In the genomic region with DNA sequence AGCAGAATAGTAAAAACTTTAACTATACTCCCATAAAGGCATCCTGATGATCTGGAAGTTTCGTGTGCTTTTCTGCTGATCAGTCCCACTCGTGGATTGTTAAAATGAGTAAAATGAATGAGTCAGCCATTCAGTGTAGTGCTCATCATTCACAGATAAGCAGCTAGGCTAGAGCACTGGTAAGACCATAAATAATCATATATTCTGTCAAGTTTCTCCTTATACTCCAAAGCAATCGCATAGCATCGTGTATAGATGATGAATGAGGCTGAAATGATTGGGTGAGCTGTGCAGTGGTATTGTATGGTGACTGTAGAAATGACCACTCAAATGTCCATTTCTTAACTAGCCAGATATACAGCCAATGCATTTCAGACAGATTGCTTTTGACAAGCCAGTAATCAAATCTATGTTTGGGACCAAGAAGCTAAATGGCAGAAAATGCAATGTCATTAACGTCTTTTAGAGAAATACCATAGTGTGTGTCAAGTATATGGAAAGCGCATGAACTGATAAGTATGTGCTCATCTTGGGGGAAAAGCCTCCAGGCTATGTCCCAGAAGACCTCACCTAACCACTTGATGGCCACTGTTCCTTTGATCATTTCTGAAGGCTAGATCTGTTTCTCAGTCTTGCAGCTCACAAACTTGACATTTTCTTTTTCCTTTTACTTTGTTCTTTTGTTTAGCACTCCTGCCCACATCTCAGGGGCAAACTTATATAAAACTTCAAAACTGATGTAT, we compare ENCODE assay signal across 19 cellular contexts.
DNase-seq lines count a peak whose midpoint lies in the region; ATAC-seq and TF ChIP-seq lines count a peak whose summit lies in the region.
"Had no signal": no experiment of that assay in that cellular context is flagged by ENCODE, and none has a peak within 500 bp of the region (broad histone marks: within the 10 kb centered on the region; RNA-seq: fewer than 3 reads in every experiment).

No MANE protein-coding gene starts in this region.

- TF ChIP-seq CTCF in VCaP (conservative IDR thresholded peaks at IDR 0.05) (no peak), GM20000 (IDR thresholded peaks at IDR 0.05; ENCODE audit: extremely low read depth, missing control alignments) (no peak)

- H3K36me3 ChIP-seq in ACC112 (ENCODE audit: insufficient read depth, low read length): no peaks in the 10 kb centered on the region

- H3K4me1 ChIP-seq in ACC112 (ENCODE audit: control insufficient read depth, insufficient read depth, low read length, unreplicated experiment): peaks cover 3% of the 10 kb centered on the region

- no peak overlapping the region for H3K4me3 Mint-ChIP-seq in activated CD8-positive, alpha-beta memory T cell treated with anti-CD3 and anti-CD28 coated beads, Interleukin-2, amount 10 ng/mL, durations not matched to agents 7 days and 5 days
- H3K4me3 Mint-ChIP-seq: CD4-positive, alpha-beta T cell; IgD-negative memory B cell had no signal

- DNase-seq in NCI-H526 (lab: John Stamatoyannopoulos, UW) (peak; percentile 28 to 54), islet precursor cell (peak; percentile 74), GM20000 (ENCODE audit: low spot score) (no peak), NCI-H2029 treated with DMSO at 0.1 percent for 48 hours (lab: John Stamatoyannopoulos, UW) (no peak)
- no peak for DNase-seq in activated CD8-positive, alpha-beta memory T cell treated with anti-CD3 and anti-CD28 coated beads, Interleukin-2, amount 10 ng/mL, durations not matched to agents 7 days and 5 days
- DNase-seq: 8988T; CD4-positive, alpha-beta T cell; COR-L47; DMS79; Karpas-422; NCI-H1694 treated with DMSO at 0.1 percent for 48 hours; NCI-H446 treated with DMSO at 0.1 percent for 48 hours; SIG-M5 had no signal

- no peaks in the 10 kb centered on the region for H3K79me2 ChIP-seq in ACC112 (ENCODE audit: control insufficient read depth, insufficient read depth, low read length, unreplicated experiment)

- CTCF ChIA-PET in activated CD8-positive, alpha-beta memory T cell treated with anti-CD3 and anti-CD28 coated beads, Interleukin-2, amount 10 ng/mL, durations not matched to agents 7 days and 5 days (lab: Charles Lee): interaction anchor here (1.0 kb wide), 1 partner anchor 47 kb away, joined by 3 read pairs; no protein-coding TSS in a partner anchor

- no peaks in the 10 kb centered on the region for H3K27me3 Mint-ChIP-seq in activated CD8-positive, alpha-beta memory T cell treated with anti-CD3 and anti-CD28 coated beads, Interleukin-2, amount 10 ng/mL, durations not matched to agents 7 days and 5 days
- H3K27me3 Mint-ChIP-seq: CD4-positive, alpha-beta T cell had no signal

- no peaks in the 10 kb centered on the region for H3K36me3 Mint-ChIP-seq in activated CD8-positive, alpha-beta memory T cell treated with anti-CD3 and anti-CD28 coated beads, Interleukin-2, amount 10 ng/mL, durations not matched to agents 7 days and 5 days
- H3K36me3 Mint-ChIP-seq: IgD-negative memory B cell had no signal

- H3K4me1 Mint-ChIP-seq in activated CD8-positive, alpha-beta memory T cell treated with anti-CD3 and anti-CD28 coated beads, Interleukin-2, amount 10 ng/mL, durations not matched to agents 7 days and 5 days: no peaks in the 10 kb centered on the region
- H3K4me1 Mint-ChIP-seq: IgD-negative memory B cell had no signal

- no peaks in the 10 kb centered on the region for H3K9me3 Mint-ChIP-seq in activated CD8-positive, alpha-beta memory T cell treated with anti-CD3 and anti-CD28 coated beads, Interleukin-2, amount 10 ng/mL, durations not matched to agents 7 days and 5 days (ENCODE audit: low read depth)
- H3K9me3 Mint-ChIP-seq: CD4-positive, alpha-beta T cell; IgD-negative memory B cell had no signal

- H3K27ac Mint-ChIP-seq in activated CD8-positive, alpha-beta memory T cell treated with anti-CD3 and anti-CD28 coated beads, Interleukin-2, amount 10 ng/mL, durations not matched to agents 7 days and 5 days: no peak overlapping the region
- H3K27ac Mint-ChIP-seq: CD4-positive, alpha-beta T cell; IgD-negative memory B cell had no signal

- H3K27me3 ChIP-seq in ACC112 (ENCODE audit: insufficient read depth, low read length): no peaks in the 10 kb centered on the region

- H3K27ac ChIP-seq in ACC112 (ENCODE audit: low read depth, low read length) (no peak overlapping the region), VCaP (peak overlapping the region; percentile 59)

- no peak for ATAC-seq in activated CD8-positive, alpha-beta memory T cell treated with anti-CD3 and anti-CD28 coated beads, Interleukin-2, amount 10 ng/mL, durations not matched to agents 7 days and 5 days
- no peak for ATAC-seq in GM21528 (IDR thresholded peaks at IDR 0.05; ENCODE audit: low FRiP score, unreplicated experiment)
- ATAC-seq: GM12878, Panc1 had no signal

- H2AFZ ChIP-seq in ACC112 (ENCODE audit: low read length, unreplicated experiment): peak overlapping the region; percentile 82

- no peak overlapping the region for H3K4me3 ChIP-seq in ACC112 (ENCODE audit: low read depth, low read length)
- H3K4me3 ChIP-seq: GM12878 had no signal

Comparison
In these comparisons a context has a peak if more than half of its experiments do, and no peak if none do; other contexts are left out.
1. DNase-seq: peak in NCI-H526 (2 of 2) and islet precursor cell (single experiment); none in activated CD8-positive, alpha-beta memory T cell treated with anti-CD3 and anti-CD28 coated beads, Interleukin-2, amount 10 ng/mL, durations not matched to agents 7 days and 5 days (single experiment), GM20000 (single experiment) and NCI-H2029 treated with DMSO at 0.1 percent for 48 hours (single experiment).